ENCODE assay signal across 8 cellular contexts in the genomic region with DNA sequence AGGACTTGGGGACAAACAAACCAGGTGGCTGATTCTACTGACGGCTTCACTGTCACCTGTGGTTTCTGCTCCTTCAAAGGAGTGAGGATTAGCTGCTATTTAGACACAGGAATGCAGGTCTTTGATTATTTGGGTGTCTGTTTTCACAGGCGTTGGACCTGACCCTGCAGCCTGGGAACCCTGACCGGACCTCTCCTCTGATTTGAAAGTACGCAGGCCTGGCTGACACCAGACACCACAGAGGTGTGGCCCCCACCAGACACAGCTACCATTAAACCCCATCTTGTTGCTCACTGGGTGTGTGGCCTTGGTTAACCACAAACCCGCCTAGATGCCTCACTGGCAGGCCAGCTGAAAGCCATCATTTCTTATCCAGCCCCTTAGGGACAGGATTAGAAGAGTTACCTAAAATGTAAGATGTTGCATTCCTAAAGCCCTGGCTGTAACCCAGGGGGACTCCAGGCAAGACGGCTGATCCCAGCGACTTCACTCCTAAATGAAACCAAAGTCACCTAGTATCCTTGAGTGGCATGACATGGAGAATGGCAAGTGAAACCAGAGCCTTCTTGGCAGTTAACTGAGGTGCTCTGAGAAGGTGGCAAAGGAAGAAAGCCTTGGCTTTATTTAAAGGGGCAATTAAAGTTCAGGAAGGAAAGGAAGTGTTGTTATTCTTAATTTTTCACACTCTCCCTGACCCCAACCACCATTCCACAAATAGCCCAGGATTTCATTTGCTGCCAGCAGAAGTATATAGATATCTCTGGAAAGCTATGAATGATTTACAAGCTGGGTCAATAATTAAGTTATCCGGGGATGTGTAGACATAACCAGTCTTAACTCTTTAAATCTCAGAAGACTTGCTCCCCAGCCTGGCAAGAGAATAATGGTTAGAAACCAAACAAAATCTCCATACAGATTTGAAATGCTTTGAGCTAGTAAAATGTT.
DNase-seq lines count a peak whose midpoint lies in the region; ATAC-seq and TF ChIP-seq lines count a peak whose summit lies in the region.

No MANE protein-coding gene starts in this region.

- H3K4me1 Mint-ChIP-seq in activated naive CD8-positive, alpha-beta T cell treated with anti-CD3 and anti-CD28 coated beads for 36 hours = peaks cover 4% of the 10 kb centered on the region

- H3K9me3 ChIP-seq in SJCRH30 (replicated peaks) (no peaks in the 10 kb centered on the region), left lung (no peaks in the 10 kb centered on the region)

- no peaks in the 10 kb centered on the region for H3K36me3 ChIP-seq in SJCRH30
- H3K36me3 ChIP-seq in left lung = no peaks in the 10 kb centered on the region

- H3K4me3 ChIP-seq in SJCRH30 = no peak overlapping the region
- no peak overlapping the region for H3K4me3 ChIP-seq in left lung

- no peaks in the 10 kb centered on the region for H3K36me3 Mint-ChIP-seq in activated naive CD8-positive, alpha-beta T cell treated with anti-CD3 and anti-CD28 coated beads for 36 hours

- H3K27ac Mint-ChIP-seq in activated naive CD8-positive, alpha-beta T cell treated with anti-CD3 and anti-CD28 coated beads for 36 hours = no peak overlapping the region

- H3K27me3 ChIP-seq in SJCRH30 = no peaks in the 10 kb centered on the region; the same call in 1 of the 2 replicates
- no peaks in the 10 kb centered on the region for H3K27me3 ChIP-seq in left lung

- intact Hi-C loops in left lung (cut with DNase I) = no loop called here

- no peak overlapping the region for H3K27ac ChIP-seq in SJCRH30
- H3K27ac ChIP-seq in left lung = peak overlapping the region in 1 of 2 donors; percentile 44

- H3K27me3 Mint-ChIP-seq in activated naive CD8-positive, alpha-beta T cell treated with anti-CD3 and anti-CD28 coated beads for 36 hours = peaks cover 4% of the 10 kb centered on the region

- no peak for TF ChIP-seq CTCF in left lung (IDR thresholded peaks at IDR 0.05)

- ATAC-seq in HG02759 (IDR thresholded peaks at IDR 0.05; ENCODE audit: unreplicated experiment) = peak; percentile 93
- ATAC-seq in left lung = peak; percentile 53
- ATAC-seq in HG03469 (IDR thresholded peaks at IDR 0.05; ENCODE audit: unreplicated experiment) = no peak

- peak; percentile 95 for DNase-seq in ELF-1 (ENCODE audit: low read depth, low spot score)
- DNase-seq in SJCRH30 = peak; percentile 75 to 79
- no peak for DNase-seq in left lung
- DNase-seq in activated naive CD8-positive, alpha-beta T cell treated with anti-CD3 and anti-CD28 coated beads for 36 hours = no peak
- no peak for DNase-seq in medulla oblongata (ENCODE audit: extremely low spot score)
- DNase-seq in epidermal melanocyte (ENCODE audit: insufficient read length, low spot score) = no peak

- no peaks in the 10 kb centered on the region for H3K9me3 Mint-ChIP-seq in activated naive CD8-positive, alpha-beta T cell treated with anti-CD3 and anti-CD28 coated beads for 36 hours

- H3K4me3 Mint-ChIP-seq in activated naive CD8-positive, alpha-beta T cell treated with anti-CD3 and anti-CD28 coated beads for 36 hours = no peak overlapping the region

- H3K4me1 ChIP-seq in SJCRH30 = peaks cover 26% of the 10 kb centered on the region
- no peaks in the 10 kb centered on the region for H3K4me1 ChIP-seq in left lung

Comparison
In these comparisons a context has a peak if more than half of its experiments do, and no peak if none do; other contexts are left out.
1. DNase-seq: peak in ELF-1 (single experiment) and SJCRH30 (2 of 2); none in left lung (0 of 2), activated naive CD8-positive, alpha-beta T cell treated with anti-CD3 and anti-CD28 coated beads for 36 hours (single experiment), medulla oblongata (single experiment) and epidermal melanocyte (single experiment).